In the genomic region with DNA sequence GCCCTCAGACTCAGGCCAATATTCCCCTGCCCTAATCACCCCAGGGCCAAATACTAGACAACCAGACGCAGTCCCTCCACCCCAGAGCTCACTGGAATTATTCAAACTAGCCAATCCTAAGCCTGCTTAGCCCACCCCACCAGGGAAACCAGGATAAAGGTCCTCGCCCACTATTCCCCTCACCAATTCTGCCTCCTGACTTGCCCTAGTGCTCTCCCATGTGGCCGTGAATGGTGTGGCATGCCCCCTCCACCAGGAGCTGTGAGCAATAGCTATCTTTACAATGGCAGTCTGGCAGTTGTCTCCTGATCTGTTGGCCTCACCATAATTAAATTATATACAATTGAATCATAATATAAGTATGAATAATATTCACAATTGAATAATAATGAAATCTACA, we compare ENCODE assay signal across 9 cellular contexts. TPM values are rescaled to one million over a fixed set of nuclear protein-coding genes. Genes with fewer than 3 reads are reported as not detected.
DNase-seq lines count a peak whose midpoint lies in the region; ATAC-seq and TF ChIP-seq lines count a peak whose summit lies in the region.
"Had no signal": no experiment of that assay in that cellular context is flagged by ENCODE, and none has a peak within 500 bp of the region (broad histone marks: within the 10 kb centered on the region; RNA-seq: fewer than 3 reads in every experiment).

No MANE protein-coding gene starts in this region.

- H2AFZ ChIP-seq in HCT116 (ENCODE audit: low read depth, low read length, poor library complexity, severe bottlenecking) (no peak overlapping the region), SK-N-SH (ENCODE audit: low read depth) (no peak overlapping the region)

- H3K9ac ChIP-seq in HCT116 (ENCODE audit: low read length) (no peak overlapping the region), SK-N-SH (no peak overlapping the region)

- RAD21 ChIA-PET in HCT116 (lab: Charles Lee; ENCODE audit: low non-redundant PET in 1 of 2, low total read pairs in 2 of 2, uncharacterized antibody in 2 of 2, unreplicated experiment in 2 of 2): interaction anchor here (0.5 to 1.2 kb wide), 2 partner anchors 389 to 414 kb away, joined by 3 to 6 read pairs; no protein-coding TSS in a partner anchor

- H3K9me2 ChIP-seq in HCT116 (ENCODE audit: insufficient read depth) (no peaks in the 10 kb centered on the region; the same call in 1 of the 2 replicates), SK-N-SH (no peaks in the 10 kb centered on the region)

- H3K79me2 ChIP-seq in HCT116 (ENCODE audit: insufficient read depth, low read length) (no peaks in the 10 kb centered on the region), SK-N-SH (ENCODE audit: insufficient read depth) (no peaks in the 10 kb centered on the region)

- no peak for TF ChIP-seq EP300 in SK-N-SH (IDR thresholded peaks at IDR 0.05; ENCODE audit: borderline replicate concordance in 1 of 2, low read depth in 1 of 2, low read length in 1 of 2)

- DNase-seq in D341Med (ENCODE audit: low spot score): peak; percentile 64
- DNase-seq in HCT116 (ENCODE audit: low read depth, low spot score): no peak
- DNase-seq in SK-N-SH: peak; percentile 55
- no peak for DNase-seq in kidney epithelial cell (ENCODE audit: low read depth)
- no peak for DNase-seq in SW 1271 (lab: John Stamatoyannopoulos, UW)

- no peak overlapping the region for H3K4me3 Mint-ChIP-seq in stimulated activated memory B cell treated with anti-CD40 and anti-IgM and Interleukin-4, amounts not matched to agents 10 μg/mL and 1 μg/mL and 100 μg/mL, for 72 hours
- H3K4me3 Mint-ChIP-seq: activated naive CD8-positive, alpha-beta T cell had no signal

- peak; percentile 34 to 65 (median 57); a peak in 5 of 6 replicates for TF ChIP-seq CTCF in HCT116 (IDR thresholded peaks at IDR 0.05 in 2 of 3, conservative IDR thresholded peaks at IDR 0.05 in 1 of 3; ENCODE audit: borderline replicate concordance in 1 of 3, insufficient read depth in 1 of 3, low read depth in 2 of 3, low read length in 2 of 3)
- 0 out of 2 replicates have a peak, but pooled peaks have one; percentile 29 for TF ChIP-seq CTCF in SK-N-SH (IDR thresholded peaks at IDR 0.05)
- TF ChIP-seq CTCF in kidney epithelial cell (IDR thresholded peaks at IDR 0.05; ENCODE audit: insufficient read depth, low read length, poor library complexity, severe bottlenecking): peak; percentile 17

- H3K4me1 ChIP-seq in HCT116 (ENCODE audit: control insufficient read depth in 1 of 2, insufficient read depth in 2 of 2, low read length in 2 of 2) (0 out of 4 replicates have a peak, but pooled peaks cover 0 to 4% of the 10 kb centered on the region in 2 experiments), SK-N-SH (ENCODE audit: control insufficient read depth in 1 of 2, insufficient read depth in 2 of 2, low read depth in 1 of 2, low read length in 1 of 2) (peaks cover 0 to 2% of the 10 kb centered on the region in 2 experiments; a peak in 1 of 4 replicates)

- ATAC-seq in HCT116 (peak; percentile 85), GM21447 (IDR thresholded peaks at IDR 0.05; ENCODE audit: unreplicated experiment) (no peak), HG02610 (IDR thresholded peaks at IDR 0.05; ENCODE audit: unreplicated experiment) (no peak)
- ATAC-seq in stimulated activated memory B cell treated with anti-CD40 and anti-IgM and Interleukin-4, amounts not matched to agents 10 μg/mL and 1 μg/mL and 100 μg/mL, for 72 hours: no peak

- TF ChIP-seq RAD21 in HCT116 (IDR thresholded peaks at IDR 0.05; ENCODE audit: low read depth): peak; percentile 55
- peak; percentile 42; the same call in 1 of the 2 replicates for TF ChIP-seq RAD21 in SK-N-SH (IDR thresholded peaks at IDR 0.05; ENCODE audit: low read length)

- no peaks in the 10 kb centered on the region for H3K4me1 Mint-ChIP-seq in stimulated activated memory B cell treated with anti-CD40 and anti-IgM and Interleukin-4, amounts not matched to agents 10 μg/mL and 1 μg/mL and 100 μg/mL, for 72 hours

- WGBS in SK-N-SH (ENCODE audit: low lambda C conversion rate): 43% methylated on average over 2 of the region's 3 CpGs

- no peak overlapping the region for H3K27ac Mint-ChIP-seq in stimulated activated memory B cell treated with anti-CD40 and anti-IgM and Interleukin-4, amounts not matched to agents 10 μg/mL and 1 μg/mL and 100 μg/mL, for 72 hours
- H3K27ac Mint-ChIP-seq: activated naive CD8-positive, alpha-beta T cell had no signal

- H3K27ac ChIP-seq in HCT116 (ENCODE audit: low read depth, low read length) (no peak overlapping the region), SK-N-SH (ENCODE audit: low read depth in 2 of 2, low read length in 1 of 2) (no peak overlapping the region)

- intact Hi-C loops in HCT116 (cut with micrococcal nuclease): loop anchor here (5.0 kb wide), 1 partner anchor 1303 kb away; no protein-coding TSS in a partner anchor

- POLR2A ChIA-PET in HCT116 (lab: Charles Lee) (interaction anchor here (1.0 kb wide), 1 partner anchor 390 kb away, joined by 5 read pairs; no protein-coding TSS in a partner anchor), SK-N-SH (lab: Yijun Ruan, JAX) (no interaction called here)

- no peaks in the 10 kb centered on the region for H3K9me3 ChIP-seq in HCT116 (ENCODE audit: control insufficient read depth in 1 of 2, insufficient read depth in 1 of 2, low read depth in 1 of 2, low read length in 2 of 2)
- no peaks in the 10 kb centered on the region for H3K9me3 ChIP-seq in SK-N-SH

- no TSS peak for BruUV-seq in HCT116 (replicated peaks; lab: Mats Ljungman, UMichigan)

- no peaks in the 10 kb centered on the region for H3K36me3 ChIP-seq in HCT116 (ENCODE audit: control insufficient read depth in 1 of 2, insufficient read depth in 2 of 2, low read length in 2 of 2)
- no peaks in the 10 kb centered on the region for H3K36me3 ChIP-seq in SK-N-SH (replicated peaks in 1 of 2; ENCODE audit: control insufficient read depth in 1 of 2, insufficient read depth in 2 of 2, low read length in 1 of 2)
- no peaks in the 10 kb centered on the region for H3K36me3 ChIP-seq in kidney epithelial cell (ENCODE audit: control insufficient read depth, insufficient read depth, low read length)

- CTCF ChIA-PET in HCT116 (lab: Charles Lee): interaction anchor here (0.6 to 2.8 kb wide), 13 partner anchors 9 to 419 kb away, joined by 3 to 34 read pairs (median 5); no protein-coding TSS in a partner anchor
- CTCF ChIA-PET in SK-N-SH (lab: Yijun Ruan, JAX): interaction anchor here (0.7 to 4.9 kb wide), 6 partner anchors 10 to 649 kb away, joined by 3 to 47 read pairs (median 4); no protein-coding TSS in a partner anchor

- no peaks in the 10 kb centered on the region for H3K9me3 Mint-ChIP-seq in stimulated activated memory B cell treated with anti-CD40 and anti-IgM and Interleukin-4, amounts not matched to agents 10 μg/mL and 1 μg/mL and 100 μg/mL, for 72 hours

- no peak for TF ChIP-seq POLR2A in HCT116 (IDR thresholded peaks at IDR 0.05; ENCODE audit: borderline replicate concordance, extremely low read depth, insufficient read depth, insufficient read length)

- H4K20me1 ChIP-seq in HCT116 (ENCODE audit: insufficient read depth) (no peaks in the 10 kb centered on the region), SK-N-SH (ENCODE audit: insufficient read depth) (no peaks in the 10 kb centered on the region)

- no peaks in the 10 kb centered on the region for H3F3A ChIP-seq in SK-N-SH (replicated peaks; ENCODE audit: insufficient read depth)

- H3K27me3 ChIP-seq in HCT116 (ENCODE audit: insufficient read depth, low read length): no peaks in the 10 kb centered on the region
- H3K27me3 ChIP-seq in SK-N-SH (ENCODE audit: insufficient read depth): no peaks in the 10 kb centered on the region; the same call in 1 of the 2 replicates
- peaks cover 2% of the 10 kb centered on the region for H3K27me3 ChIP-seq in kidney epithelial cell (ENCODE audit: control insufficient read depth, insufficient read depth, low read length)

- no peak overlapping the region for H3K4me2 ChIP-seq in HCT116 (ENCODE audit: low read length)
- H3K4me2 ChIP-seq in SK-N-SH: no peak overlapping the region

- no peaks in the 10 kb centered on the region for H3K36me3 Mint-ChIP-seq in stimulated activated memory B cell treated with anti-CD40 and anti-IgM and Interleukin-4, amounts not matched to agents 10 μg/mL and 1 μg/mL and 100 μg/mL, for 72 hours
- H3K36me3 Mint-ChIP-seq: activated naive CD8-positive, alpha-beta T cell had no signal

- H3K27me3 Mint-ChIP-seq in stimulated activated memory B cell treated with anti-CD40 and anti-IgM and Interleukin-4, amounts not matched to agents 10 μg/mL and 1 μg/mL and 100 μg/mL, for 72 hours: no peaks in the 10 kb centered on the region
- H3K27me3 Mint-ChIP-seq: activated naive CD8-positive, alpha-beta T cell had no signal

- H3K4me3 ChIP-seq in HCT116 (replicated peaks in 1 of 2; ENCODE audit: low read depth in 1 of 2, low read length in 2 of 2) (no peak overlapping the region), SK-N-SH (ENCODE audit: low read depth in 2 of 2, low read length in 1 of 2) (no peak overlapping the region), kidney epithelial cell (ENCODE audit: low read depth, low read length) (no peak overlapping the region)

TF ChIP-seq in HCT116, 20 proteins besides CTCF, POLR2A, EP300 and RAD21 (continues in another document):
- TF ChIP-seq ELF1 (IDR thresholded peaks at IDR 0.05; ENCODE audit: borderline replicate concordance, low read depth) (no peak), SP1 (IDR thresholded peaks at IDR 0.05; ENCODE audit: low read depth) (no peak), FOSL1 (IDR thresholded peaks at IDR 0.05; ENCODE audit: low read depth) (no peak), EZH2 (IDR thresholded peaks at IDR 0.05) (no peak)
- TF ChIP-seq, protein P1, sequence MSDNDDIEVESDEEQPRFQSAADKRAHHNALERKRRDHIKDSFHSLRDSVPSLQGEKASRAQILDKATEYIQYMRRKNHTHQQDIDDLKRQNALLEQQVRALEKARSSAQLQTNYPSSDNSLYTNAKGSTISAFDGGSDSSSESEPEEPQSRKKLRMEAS (IDR thresholded peaks at IDR 0.05): no peak

TF ChIP-seq in SK-N-SH, 30 proteins besides CTCF, POLR2A, EP300 and RAD21:
- TF ChIP-seq SMC3 (IDR thresholded peaks at IDR 0.05; ENCODE audit: low read depth, low read length): peak; percentile 30; the same call in 1 of the 2 replicates
- no peak for TF ChIP-seq RCOR1 (IDR thresholded peaks at IDR 0.05; ENCODE audit: low read length)

RNA-seq across cellular contexts. Expression of gene FAM124B, which starts 42.3 kb away (rescaled TPM):
- not detected for total RNA-seq in HCT116 (2021; ENCODE audit: unreplicated experiment)
- polyA plus RNA-seq in HCT116 (2012): not detected in 2 replicates
- 0.03 TPM in 1 of 2 replicates, not detected in the other for polyA plus RNA-seq in SK-N-SH (2012; rRNA removed)
- 0.03 TPM in 1 of 2 replicates, not detected in the other for polyA plus RNA-seq in SK-N-SH (2012; cell fraction: cytosol; rRNA removed)
- polyA plus RNA-seq in SK-N-SH (2012; cell fraction: nucleus; rRNA removed): 0.04 TPM in 1 of 2 replicates, not detected in the other
- total RNA-seq in kidney epithelial cell: not detected in 2 replicates

Comparison
In these comparisons a context has a peak if more than half of its experiments do, and no peak if none do; other contexts are left out.
1. DNase-seq: peak in D341Med (single experiment) and SK-N-SH (single experiment); none in HCT116 (single experiment), kidney epithelial cell (single experiment) and SW 1271 (0 of 2).
2. Peak in every context shown above with its lines, with median percentiles within 50 percentile points of each other: CTCF ChIP-seq.